ENCODE assay signal across 10 cellular contexts in the genomic region with DNA sequence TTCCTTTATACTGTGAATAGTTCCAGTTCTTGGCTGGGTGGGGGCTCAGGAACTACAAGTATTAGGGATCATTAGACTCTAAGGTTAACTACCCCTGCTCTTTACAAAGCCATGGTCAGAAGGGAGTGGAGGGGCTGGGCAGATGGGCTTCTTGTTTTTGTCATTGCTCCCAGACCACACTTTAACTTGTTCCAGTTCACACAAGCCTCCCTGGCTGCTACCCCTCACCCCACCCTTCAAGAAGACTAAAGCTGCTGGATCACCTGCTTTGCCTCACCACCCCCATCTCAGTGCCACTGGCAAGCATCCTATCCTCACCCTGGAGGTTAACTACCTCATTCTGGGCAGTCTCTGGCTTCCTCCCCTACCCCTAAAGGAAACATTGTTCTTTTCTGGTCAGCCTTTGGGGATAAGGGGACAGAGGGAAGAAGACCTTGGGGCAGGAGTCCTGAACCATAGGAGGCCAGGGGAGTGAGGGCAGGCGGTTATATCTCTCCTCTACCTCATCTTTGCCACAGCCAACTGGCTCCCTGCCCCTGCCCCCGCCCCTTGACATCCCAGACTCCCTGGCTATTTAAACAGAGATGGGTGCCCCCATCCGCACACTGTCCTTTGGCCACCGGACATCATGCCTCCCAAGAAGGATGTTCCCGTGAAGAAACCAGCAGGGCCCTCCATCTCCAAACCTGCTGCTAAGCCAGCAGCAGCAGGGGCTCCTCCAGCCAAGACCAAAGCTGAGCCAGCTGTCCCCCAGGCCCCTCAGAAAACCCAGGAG. TPM values are rescaled to one million over a fixed set of nuclear protein-coding genes. Genes with fewer than 3 reads are reported as not detected.
A peak's percentile ranks its signal among the peaks of the same experiment; 100 is the strongest.
DNase-seq lines count a peak whose midpoint lies in the region; ATAC-seq lines count a peak whose summit lies in the region.
"Had no signal": no experiment of that assay in that cellular context is flagged by ENCODE, and none has a peak within 500 bp of the region (broad histone marks: within the 10 kb centered on the region; RNA-seq: fewer than 3 reads in every experiment).

No MANE protein-coding gene starts in this region.

- peaks cover 8 to 13% of the 10 kb centered on the region in 2 donors for H3K36me3 Mint-ChIP-seq in activated T-cell treated with anti-CD3 and anti-CD28 coated beads, Interleukin-2, amount 50 U/mL, for 72 hours (ENCODE audit: insufficient read depth in 2 of 2)
- H3K36me3 Mint-ChIP-seq in activated CD4-positive, alpha-beta memory T cell treated with anti-CD3 and anti-CD28 coated beads for 36 hours = peaks cover 13% of the 10 kb centered on the region

- H3K9me3 ChIP-seq in stomach smooth muscle (ENCODE audit: control insufficient read depth in 2 of 2, low read length in 2 of 2) = no peaks in the 10 kb centered on the region
- H3K9me3 ChIP-seq: mucosa of descending colon had no signal

- POLR2A ChIA-PET in activated CD4-positive, alpha-beta memory T cell treated with anti-CD3 and anti-CD28 coated beads for 36 hours (lab: Charles Lee) = no interaction called here

- peak overlapping the region; percentile 79 for H3K4me3 ChIP-seq in iPS-11a (ENCODE audit: low read depth, low read length)
- H3K4me3 ChIP-seq in stomach smooth muscle (ENCODE audit: low read length in 2 of 2) = peak overlapping the region in 1 of 2 donors; percentile 80
- H3K4me3 ChIP-seq: mucosa of descending colon had no signal

- peak overlapping the region; percentile 91 to 96 for H3K4me3 Mint-ChIP-seq in activated T-cell treated with anti-CD3 and anti-CD28 coated beads, Interleukin-2, amount 50 U/mL, for 72 hours
- H3K4me3 Mint-ChIP-seq in activated CD4-positive, alpha-beta memory T cell treated with anti-CD3 and anti-CD28 coated beads for 36 hours = peak overlapping the region; percentile 78

- no peak for DNase-seq in activated T-cell treated with anti-CD3 and anti-CD28 coated beads, Interleukin-2, amount 50 U/mL, for 72 hours
- DNase-seq in activated T-cell treated with anti-CD3 and anti-CD28 coated beads, Interleukin-2, amount 50 U/mL, for 1 hour = no peak
- no peak for DNase-seq in activated CD4-positive, alpha-beta memory T cell treated with anti-CD3 and anti-CD28 coated beads for 36 hours
- DNase-seq in globus pallidus (ENCODE audit: low spot score) (no peak), NCI-H1417 (lab: John Stamatoyannopoulos, UW) (no peak), ecto neural progenitor cell (ENCODE audit: low spot score) (no peak)
- DNase-seq: HCEC 1CT had no signal

- CTCF ChIA-PET in activated CD4-positive, alpha-beta memory T cell treated with anti-CD3 and anti-CD28 coated beads for 36 hours (lab: Charles Lee) = interaction anchor here (1.0 to 2.2 kb wide), 3 partner anchors 27 to 36 kb away, joined by 5 to 7 read pairs (median 6); partner anchors contain the start of genes SMARCC2 and ZC3H10

- peak overlapping the region; percentile 71 to 78 for H3K9ac ChIP-seq in stomach smooth muscle (ENCODE audit: low read length in 2 of 2)

- peak overlapping the region; percentile 60 for H3K27ac Mint-ChIP-seq in activated T-cell treated with anti-CD3 and anti-CD28 coated beads, Interleukin-2, amount 50 U/mL, for 72 hours
- H3K27ac Mint-ChIP-seq in activated CD4-positive, alpha-beta memory T cell treated with anti-CD3 and anti-CD28 coated beads for 36 hours = peak overlapping the region; percentile 96

- peaks cover 28% of the 10 kb centered on the region for H3K4me1 ChIP-seq in stomach smooth muscle (ENCODE audit: control insufficient read depth, insufficient read depth, low read length)

- no peaks in the 10 kb centered on the region for H3K36me3 ChIP-seq in stomach smooth muscle (ENCODE audit: control insufficient read depth in 2 of 2, insufficient read depth in 2 of 2, low read length in 2 of 2)

- H3K27me3 Mint-ChIP-seq in activated T-cell treated with anti-CD3 and anti-CD28 coated beads, Interleukin-2, amount 50 U/mL, for 72 hours (ENCODE audit: low read depth) = no peaks in the 10 kb centered on the region
- H3K27me3 Mint-ChIP-seq in activated CD4-positive, alpha-beta memory T cell treated with anti-CD3 and anti-CD28 coated beads for 36 hours = no peaks in the 10 kb centered on the region

- no peak overlapping the region for H3K27ac ChIP-seq in stomach smooth muscle (ENCODE audit: low read length)

- no peaks in the 10 kb centered on the region for H3K27me3 ChIP-seq in stomach smooth muscle (ENCODE audit: control insufficient read depth in 1 of 2, insufficient read depth in 2 of 2, low read length in 2 of 2)

- peaks cover 62% of the 10 kb centered on the region for H3K4me1 Mint-ChIP-seq in activated T-cell treated with anti-CD3 and anti-CD28 coated beads, Interleukin-2, amount 50 U/mL, for 72 hours (ENCODE audit: low read depth)
- H3K4me1 Mint-ChIP-seq in activated CD4-positive, alpha-beta memory T cell treated with anti-CD3 and anti-CD28 coated beads for 36 hours (ENCODE audit: low read depth) = peaks cover 36% of the 10 kb centered on the region

- intact Hi-C loops in activated CD4-positive, alpha-beta memory T cell treated with anti-CD3 and anti-CD28 coated beads for 36 hours (cut with micrococcal nuclease) = loop anchor here (2.0 kb wide), 2 partner anchors 69 to 223 kb away; partner anchors contain the start of gene DGKA

- H3K9me3 Mint-ChIP-seq in activated T-cell treated with anti-CD3 and anti-CD28 coated beads, Interleukin-2, amount 50 U/mL, for 72 hours = no peaks in the 10 kb centered on the region
- no peaks in the 10 kb centered on the region for H3K9me3 Mint-ChIP-seq in activated CD4-positive, alpha-beta memory T cell treated with anti-CD3 and anti-CD28 coated beads for 36 hours

- no peak for ATAC-seq in activated T-cell treated with anti-CD3 and anti-CD28 coated beads, Interleukin-2, amount 50 U/mL, for 72 hours (replicated peaks in 1 of 2)
- ATAC-seq: mucosa of descending colon had no signal

RNA-seq across cellular contexts. Expression of gene MYL6B, which starts 1.1 kb away (rescaled TPM):
- total RNA-seq in activated T-cell treated with anti-CD3 and anti-CD28 coated beads, Interleukin-2, amount 50 U/mL, for 72 hours = 100 to 1,000 TPM in 1 of 2 donors, 10 to 100 TPM in 1; 96.3 to 111 TPM
- 10 to 100 TPM; 63.8 to 70.8 TPM for total RNA-seq in activated CD4-positive, alpha-beta memory T cell treated with anti-CD3 and anti-CD28 coated beads for 36 hours

RNA-seq across cellular contexts. Expression of gene MYL6, which starts 4.7 kb away (rescaled TPM):
- total RNA-seq in activated T-cell treated with anti-CD3 and anti-CD28 coated beads, Interleukin-2, amount 50 U/mL, for 72 hours = 100 to 1,000 TPM; 391 to 492 TPM
- total RNA-seq in activated CD4-positive, alpha-beta memory T cell treated with anti-CD3 and anti-CD28 coated beads for 36 hours = 1,000 to 10,000 TPM; 1,196 to 1,215 TPM

RNA-seq across cellular contexts. Expression of gene ESYT1, which starts 25.4 kb away (rescaled TPM):
- 10 to 100 TPM; 74.6 to 84.6 TPM for total RNA-seq in activated T-cell treated with anti-CD3 and anti-CD28 coated beads, Interleukin-2, amount 50 U/mL, for 72 hours
- 100 to 1,000 TPM; 142 to 146 TPM for total RNA-seq in activated CD4-positive, alpha-beta memory T cell treated with anti-CD3 and anti-CD28 coated beads for 36 hours

RNA-seq across cellular contexts. Expression of gene ZC3H10, which starts 35.4 kb away (rescaled TPM):
- 10 to 100 TPM in 1 of 2 donors, 1 to 10 TPM in 1; 7.4 to 11.8 TPM for total RNA-seq in activated T-cell treated with anti-CD3 and anti-CD28 coated beads, Interleukin-2, amount 50 U/mL, for 72 hours
- 1 to 10 TPM; 5.1 to 7.2 TPM for total RNA-seq in activated CD4-positive, alpha-beta memory T cell treated with anti-CD3 and anti-CD28 coated beads for 36 hours

RNA-seq across cellular contexts. Expression of gene SMARCC2, which starts 35.8 kb away (rescaled TPM):
- 100 to 1,000 TPM in 1 of 2 donors, 10 to 100 TPM in 1; 99.7 to 104 TPM for total RNA-seq in activated T-cell treated with anti-CD3 and anti-CD28 coated beads, Interleukin-2, amount 50 U/mL, for 72 hours
- total RNA-seq in activated CD4-positive, alpha-beta memory T cell treated with anti-CD3 and anti-CD28 coated beads for 36 hours = 100 to 1,000 TPM in 1 of 2 experiments, 10 to 100 TPM in 1; 96.4 to 103 TPM
